ENCODE assay signal across 24 cellular contexts in genomic region chr3:89841041-89841440, GRCh38.
"Had no signal": no experiment of that assay in that cellular context is flagged by ENCODE, and none has a peak within 500 bp of the region (broad histone marks: within the 10 kb centered on the region; RNA-seq: fewer than 3 reads in every experiment).

No MANE protein-coding gene starts in this region.

- H3K27ac ChIP-seq: SJCRH30, SK-N-MC had no signal

- H3K4me1 Mint-ChIP-seq: activated CD4-positive, alpha-beta T cell treated with anti-CD3 and anti-CD28 coated beads, Interleukin-2, amount 10 ng/mL, durations not matched to agents 24 days and 14 days; activated naive CD8-positive, alpha-beta T cell treated with anti-CD3 and anti-CD28 coated beads, Interleukin-2, amount 50 U/mL, for 24 hours had no signal

- H3K36me3 Mint-ChIP-seq: activated naive CD8-positive, alpha-beta T cell had no signal

- H3K4me3 ChIP-seq: K562, SJCRH30, SK-N-MC had no signal

- H3K27me3 Mint-ChIP-seq: activated CD4-positive, alpha-beta T cell treated with anti-CD3 and anti-CD28 coated beads, Interleukin-2, amount 10 ng/mL, durations not matched to agents 24 days and 14 days; activated CD8-positive, alpha-beta T cell treated with anti-CD3 and anti-CD28 coated beads for 36 hours; activated naive CD8-positive, alpha-beta T cell; activated naive CD8-positive, alpha-beta T cell treated with anti-CD3 and anti-CD28 coated beads, Interleukin-2, amount 50 U/mL, for 24 hours; activated T-cell treated with anti-CD3 and anti-CD28 coated beads, Interleukin-2, amount 50 U/mL, for 24 hours had no signal

- H3K9me3 ChIP-seq: SJCRH30 had no signal

- H3K4me1 ChIP-seq: SJCRH30 had no signal

- H3K27me3 ChIP-seq: SJCRH30 had no signal

- ATAC-seq: activated CD8-positive, alpha-beta T cell treated with anti-CD3 and anti-CD28 coated beads for 36 hours; activated naive CD8-positive, alpha-beta T cell treated with anti-CD3 and anti-CD28 coated beads, Interleukin-2, amount 50 U/mL, for 24 hours; K562 had no signal

- DNase-seq: activated CD4-positive, alpha-beta T cell treated with anti-CD3 and anti-CD28 coated beads, Interleukin-2, amount 10 ng/mL, durations not matched to agents 24 days and 14 days; activated CD4-positive, alpha-beta T cell treated with anti-CD3 and anti-CD28 coated beads, Interleukin-2, amount 50 U/mL, for 4 hours; activated CD8-positive, alpha-beta T cell treated with anti-CD3 and anti-CD28 coated beads for 36 hours; activated gamma-delta T cell treated with Interleukin-2 at 50 U/mL for 16 hours; activated naive CD4-positive, alpha-beta T cell treated with anti-CD3 and anti-CD28 coated beads for 36 hours; activated naive CD8-positive, alpha-beta T cell treated with anti-CD3 and anti-CD28 coated beads, Interleukin-2, amount 50 U/mL, for 24 hours; activated T-cell treated with anti-CD3 and anti-CD28 coated beads, Interleukin-2, amount 50 U/mL, for 24 hours; amniotic stem cell; aorta; NCI-H1105; NCI-H1417 treated with DMSO at 0.1 percent for 48 hours; NCI-H187 treated with DMSO at 0.1 percent for 48 hours; NCI-H2081; NCI-H2171 treated with DMSO at 0.1 percent for 48 hours; NCI-H2227 treated with DMSO at 0.1 percent for 48 hours; NCI-H446 treated with DMSO at 0.1 percent for 48 hours; NCI-H524; SHP77; SJCRH30 had no signal

- H3K27ac Mint-ChIP-seq: activated CD4-positive, alpha-beta T cell treated with anti-CD3 and anti-CD28 coated beads, Interleukin-2, amount 10 ng/mL, durations not matched to agents 24 days and 14 days; activated CD8-positive, alpha-beta T cell treated with anti-CD3 and anti-CD28 coated beads for 36 hours; activated naive CD4-positive, alpha-beta T cell treated with anti-CD3 and anti-CD28 coated beads for 36 hours; activated naive CD8-positive, alpha-beta T cell; activated naive CD8-positive, alpha-beta T cell treated with anti-CD3 and anti-CD28 coated beads, Interleukin-2, amount 50 U/mL, for 24 hours; activated T-cell treated with anti-CD3 and anti-CD28 coated beads, Interleukin-2, amount 50 U/mL, for 24 hours; activated T-helper 1 cell treated with anti-CD3 and anti-CD28 coated beads, Interleukin-12 subunit alpha, Interleukin-12 subunit beta, Interleukin-2, Interleukin-4 antibody, amounts not matched to agents 30 ng/mL and 10 ng/mL and 1 ng/mL, durations not matched to agents 14 hours and 24 hours and 36 hours; T-helper 2 cell treated with Interferon-gamma antibody and Interleukin-4, amounts not matched to agents 5 μg/mL and 100 μg/mL, for 36 hours had no signal

- H3K36me3 ChIP-seq: SJCRH30 had no signal

- H3K4me3 Mint-ChIP-seq: activated CD4-positive, alpha-beta T cell treated with anti-CD3 and anti-CD28 coated beads, Interleukin-2, amount 10 ng/mL, durations not matched to agents 24 days and 14 days; activated CD8-positive, alpha-beta T cell treated with anti-CD3 and anti-CD28 coated beads for 36 hours; activated naive CD4-positive, alpha-beta T cell treated with anti-CD3 and anti-CD28 coated beads for 36 hours; activated naive CD8-positive, alpha-beta T cell; activated naive CD8-positive, alpha-beta T cell treated with anti-CD3 and anti-CD28 coated beads, Interleukin-2, amount 50 U/mL, for 24 hours; activated T-cell treated with anti-CD3 and anti-CD28 coated beads, Interleukin-2, amount 50 U/mL, for 24 hours; activated T-helper 1 cell treated with anti-CD3 and anti-CD28 coated beads, Interleukin-12 subunit alpha, Interleukin-12 subunit beta, Interleukin-2, Interleukin-4 antibody, amounts not matched to agents 30 ng/mL and 10 ng/mL and 1 ng/mL, durations not matched to agents 14 hours and 24 hours and 36 hours; T-helper 2 cell treated with Interferon-gamma antibody and Interleukin-4, amounts not matched to agents 5 μg/mL and 100 μg/mL, for 36 hours had no signal
